In genomic region chr20:31863296-31864085, GRCh38 we compare ENCODE assay signal across 20 cellular contexts. TPM values are rescaled to one million over a fixed set of nuclear protein-coding genes. Genes with fewer than 3 reads are reported as not detected.
"Had no signal": no experiment of that assay in that cellular context is flagged by ENCODE, and none has a peak within 500 bp of the region (broad histone marks: within the 10 kb centered on the region; RNA-seq: fewer than 3 reads in every experiment).

No MANE protein-coding gene starts in this region.

- DNase-seq: activated CD4-positive, alpha-beta T cell treated with anti-CD3 and anti-CD28 coated beads, Interleukin-2, amount 50 U/mL, for 1 hour; activated CD8-positive, alpha-beta memory T cell treated with anti-CD3 and anti-CD28 coated beads for 24 hours; activated CD8-positive, alpha-beta memory T cell treated with anti-CD3 and anti-CD28 coated beads, Interleukin-2, amount 50 U/mL, for 48 hours; activated naive CD4-positive, alpha-beta T cell treated with Interleukin-2 at 50 U/mL for 16 hours; central memory CD4-positive, alpha-beta T cell; colonic mucosa; erythroblast; gastrocnemius medialis; heart left ventricle; kidney; left ventricle myocardium inferior; naive B cell; spleen; stimulated activated CD4-positive, alpha-beta T cell treated with anti-CD3 and anti-CD28 coated beads, Interleukin-4, amount 100 ng/mL, for 4 hours; T1000; thyroid gland had no signal

- H3K27ac Mint-ChIP-seq: stimulated activated memory B cell treated with anti-CD40 and anti-IgM and Interleukin-4, amounts not matched to agents 10 μg/mL and 1 μg/mL and 100 μg/mL, for 72 hours had no signal

- H3K4me3 Mint-ChIP-seq: stimulated activated memory B cell treated with anti-CD40 and anti-IgM and Interleukin-4, amounts not matched to agents 10 μg/mL and 1 μg/mL and 100 μg/mL, for 72 hours had no signal

- H3K36me3 Mint-ChIP-seq: naive B cell; stimulated activated memory B cell treated with anti-CD40 and anti-IgM and Interleukin-4, amounts not matched to agents 10 μg/mL and 1 μg/mL and 100 μg/mL, for 72 hours had no signal

- H3K9me3 Mint-ChIP-seq: naive B cell; stimulated activated memory B cell treated with anti-CD40 and anti-IgM and Interleukin-4, amounts not matched to agents 10 μg/mL and 1 μg/mL and 100 μg/mL, for 72 hours had no signal

RNA-seq across cellular contexts. Expression of gene DUSP15, which starts 6.8 kb away (rescaled TPM):
- total RNA-seq: mononuclear cell; T-helper 1 cell treated with Interleukin-12 subunit alpha and Interleukin-12 subunit beta and Interleukin-4 antibody, amounts not matched to agents 30 ng/mL and 1 ng/mL, for 36 hours had no signal

RNA-seq across cellular contexts. Expression of gene TTLL9, which starts 6.9 kb away (rescaled TPM):
- total RNA-seq: colonic mucosa; gastrocnemius medialis; heart left ventricle; mononuclear cell; T-helper 1 cell treated with Interleukin-12 subunit alpha and Interleukin-12 subunit beta and Interleukin-4 antibody, amounts not matched to agents 30 ng/mL and 1 ng/mL, for 36 hours had no signal

RNA-seq across cellular contexts. Expression of gene FOXS1, which starts 18.1 kb away (rescaled TPM):
- total RNA-seq: mononuclear cell; T-helper 1 cell treated with Interleukin-12 subunit alpha and Interleukin-12 subunit beta and Interleukin-4 antibody, amounts not matched to agents 30 ng/mL and 1 ng/mL, for 36 hours had no signal

RNA-seq across cellular contexts. Expression of gene MYLK2, which starts 44.3 kb away (rescaled TPM):
- total RNA-seq: kidney, mononuclear cell, renal cortical epithelial cell had no signal
